Comparison of ENCODE assay signal across 1 cellular context in the genomic region with DNA sequence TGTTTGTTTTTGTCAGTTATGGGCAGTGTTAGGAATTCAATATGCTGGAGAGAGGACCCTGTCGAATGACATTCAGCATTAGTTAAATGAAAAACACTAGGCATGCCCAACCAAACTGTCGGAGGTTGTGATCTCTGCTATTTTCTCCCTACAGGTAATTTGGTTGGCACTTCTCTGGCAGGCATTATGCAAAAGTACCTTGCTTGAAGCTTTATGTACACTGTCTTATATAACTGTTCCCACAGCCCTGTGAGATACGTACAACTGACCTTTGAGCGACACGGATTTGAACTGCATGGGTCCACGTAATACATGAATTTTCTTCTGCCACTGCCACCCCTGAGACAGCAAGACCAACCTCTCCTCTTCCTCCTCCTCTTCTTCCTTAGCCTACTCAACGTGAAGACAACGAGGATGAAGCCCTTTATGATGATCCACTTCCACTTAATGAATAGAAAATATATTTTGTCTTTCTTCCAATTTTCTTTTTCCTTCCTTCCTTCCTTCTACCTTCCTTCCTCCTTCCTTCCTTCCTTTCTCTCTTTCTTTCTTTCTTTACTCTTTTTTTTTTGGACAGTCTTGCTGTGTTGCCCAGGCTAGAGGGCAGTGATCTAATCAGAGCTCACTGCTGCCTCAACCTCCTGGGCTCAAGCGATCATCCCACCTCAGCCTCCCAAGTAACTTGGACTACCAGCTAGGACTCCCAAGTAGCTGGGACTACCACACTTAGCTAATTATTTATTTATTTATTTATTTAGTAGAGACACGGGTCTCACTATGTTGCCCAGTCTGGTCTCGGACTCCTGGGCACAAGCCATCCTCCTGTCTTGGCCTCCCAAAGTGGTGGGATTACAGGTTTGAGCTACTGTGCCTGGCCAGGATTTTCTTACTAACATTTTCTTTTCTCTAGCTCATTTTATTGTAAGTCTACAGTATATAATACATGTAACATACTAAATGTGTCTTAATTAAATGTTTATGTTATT.
A peak's percentile ranks its signal among the peaks of the same experiment; 100 is the strongest.
TF ChIP-seq lines count a peak whose summit lies in the region.

No MANE protein-coding gene starts in this region.

TF ChIP-seq in HepG2, 621 proteins besides CTCF, POLR2A, EP300 and RAD21 (continued from another document and continues in another):
- TF ChIP-seq DDIT3 (CRISPR knock-in tag; IDR thresholded peaks at IDR 0.05) (no peak), CBX2 (IDR thresholded peaks at IDR 0.05; ENCODE audit: low read depth, low read length) (no peak), CBX2 (CRISPR knock-in tag; IDR thresholded peaks at IDR 0.05; ENCODE audit: low read depth) (no peak), AHDC1 (CRISPR knock-in tag; IDR thresholded peaks at IDR 0.05; ENCODE audit: borderline replicate concordance) (no peak; the same call in 1 of the 2 replicates), ZNF446 (CRISPR knock-in tag; IDR thresholded peaks at IDR 0.05) (no peak), ZNF317 (CRISPR knock-in tag; IDR thresholded peaks at IDR 0.05) (no peak), ZNF569 (CRISPR knock-in tag; IDR thresholded peaks at IDR 0.05; ENCODE audit: borderline replicate concordance) (no peak), NRL (CRISPR knock-in tag; IDR thresholded peaks at IDR 0.05; ENCODE audit: borderline replicate concordance) (no peak), TMF1 (CRISPR knock-in tag; IDR thresholded peaks at IDR 0.05; ENCODE audit: low read depth) (no peak), ZNF589 (CRISPR knock-in tag; conservative IDR thresholded peaks at IDR 0.05) (no peak), FOXJ3 (CRISPR knock-in tag; IDR thresholded peaks at IDR 0.05; ENCODE audit: borderline replicate concordance) (no peak), HHEX (CRISPR knock-in tag; IDR thresholded peaks at IDR 0.05) (no peak), POLR2AphosphoS2 (IDR thresholded peaks at IDR 0.05; ENCODE audit: low read depth, low read length) (no peak), ZNF562 (CRISPR knock-in tag; IDR thresholded peaks at IDR 0.05; ENCODE audit: borderline replicate concordance) (no peak), ZSCAN30 (CRISPR knock-in tag; IDR thresholded peaks at IDR 0.05) (0 out of 2 replicates have a peak, but pooled peaks have one; percentile 76), RXRA (CRISPR knock-in tag; IDR thresholded peaks at IDR 0.05) (peak; percentile 61; the same call in 1 of the 2 replicates), MED1 (CRISPR knock-in tag; IDR thresholded peaks at IDR 0.05) (peak; percentile 96), MTF2 (CRISPR knock-in tag; IDR thresholded peaks at IDR 0.05; ENCODE audit: borderline replicate concordance) (no peak), ZNF792 (CRISPR knock-in tag; IDR thresholded peaks at IDR 0.05) (peak; percentile 82; the same call in 1 of the 2 replicates), TOE1 (CRISPR knock-in tag; IDR thresholded peaks at IDR 0.05) (no peak), IKZF1 (IDR thresholded peaks at IDR 0.05) (no peak), ZBTB42 (CRISPR knock-in tag; IDR thresholded peaks at IDR 0.05) (no peak), HOMEZ (CRISPR knock-in tag; IDR thresholded peaks at IDR 0.05; ENCODE audit: low read depth) (peak; percentile 57; the same call in 1 of the 2 replicates), ZNF333 (CRISPR knock-in tag; IDR thresholded peaks at IDR 0.05; ENCODE audit: borderline replicate concordance) (no peak), DNMT3B (CRISPR knock-in tag; conservative IDR thresholded peaks at IDR 0.05) (no peak), MXD4 (CRISPR knock-in tag; IDR thresholded peaks at IDR 0.05) (no peak), ETV5 (CRISPR knock-in tag; IDR thresholded peaks at IDR 0.05; ENCODE audit: borderline replicate concordance) (peak; percentile 46; the same call in 1 of the 2 replicates), ZKSCAN8 (CRISPR knock-in tag; IDR thresholded peaks at IDR 0.05; ENCODE audit: borderline replicate concordance) (no peak), TEAD3 (CRISPR knock-in tag; optimal IDR thresholded peaks at IDR 0.05; ENCODE audit: borderline replicate concordance) (peak; percentile 63), THYN1 (CRISPR knock-in tag; IDR thresholded peaks at IDR 0.05; ENCODE audit: borderline replicate concordance, low read depth) (no peak), SUZ12 (IDR thresholded peaks at IDR 0.05; ENCODE audit: low read depth, low read length) (no peak), TP53 (CRISPR knock-in tag; conservative IDR thresholded peaks at IDR 0.05) (no peak)
- TF ChIP-seq, protein P1, sequence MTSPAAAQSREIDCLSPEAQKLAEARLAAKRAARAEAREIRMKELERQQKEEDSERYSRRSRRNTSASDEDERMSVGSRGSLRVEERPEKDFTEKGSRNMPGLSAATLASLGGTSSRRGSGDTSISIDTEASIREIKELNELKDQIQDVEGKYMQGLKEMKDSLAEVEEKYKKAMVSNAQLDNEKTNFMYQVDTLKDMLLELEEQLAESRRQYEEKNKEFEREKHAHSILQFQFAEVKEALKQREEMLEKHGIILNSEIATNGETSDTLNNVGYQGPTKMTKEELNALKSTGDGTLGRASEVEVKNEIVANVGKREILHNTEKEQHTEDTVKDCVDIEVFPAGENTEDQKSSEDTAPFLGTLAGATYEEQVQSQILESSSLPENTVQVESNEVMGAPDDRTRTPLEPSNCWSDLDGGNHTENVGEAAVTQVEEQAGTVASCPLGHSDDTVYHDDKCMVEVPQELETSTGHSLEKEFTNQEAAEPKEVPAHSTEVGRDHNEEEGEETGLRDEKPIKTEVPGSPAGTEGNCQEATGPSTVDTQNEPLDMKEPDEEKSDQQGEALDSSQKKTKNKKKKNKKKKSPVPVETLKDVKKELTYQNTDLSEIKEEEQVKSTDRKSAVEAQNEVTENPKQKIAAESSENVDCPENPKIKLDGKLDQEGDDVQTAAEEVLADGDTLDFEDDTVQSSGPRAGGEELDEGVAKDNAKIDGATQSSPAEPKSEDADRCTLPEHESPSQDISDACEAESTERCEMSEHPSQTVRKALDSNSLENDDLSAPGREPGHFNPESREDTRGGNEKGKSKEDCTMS (CRISPR knock-in tag; conservative IDR thresholded peaks at IDR 0.05), result no peak
- TF ChIP-seq, protein P2, sequence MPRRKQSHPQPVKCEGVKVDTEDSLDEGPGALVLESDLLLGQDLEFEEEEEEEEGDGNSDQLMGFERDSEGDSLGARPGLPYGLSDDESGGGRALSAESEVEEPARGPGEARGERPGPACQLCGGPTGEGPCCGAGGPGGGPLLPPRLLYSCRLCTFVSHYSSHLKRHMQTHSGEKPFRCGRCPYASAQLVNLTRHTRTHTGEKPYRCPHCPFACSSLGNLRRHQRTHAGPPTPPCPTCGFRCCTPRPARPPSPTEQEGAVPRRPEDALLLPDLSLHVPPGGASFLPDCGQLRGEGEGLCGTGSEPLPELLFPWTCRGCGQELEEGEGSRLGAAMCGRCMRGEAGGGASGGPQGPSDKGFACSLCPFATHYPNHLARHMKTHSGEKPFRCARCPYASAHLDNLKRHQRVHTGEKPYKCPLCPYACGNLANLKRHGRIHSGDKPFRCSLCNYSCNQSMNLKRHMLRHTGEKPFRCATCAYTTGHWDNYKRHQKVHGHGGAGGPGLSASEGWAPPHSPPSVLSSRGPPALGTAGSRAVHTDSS (CRISPR knock-in tag; conservative IDR thresholded peaks at IDR 0.05), result no peak
- TF ChIP-seq, protein P3, sequence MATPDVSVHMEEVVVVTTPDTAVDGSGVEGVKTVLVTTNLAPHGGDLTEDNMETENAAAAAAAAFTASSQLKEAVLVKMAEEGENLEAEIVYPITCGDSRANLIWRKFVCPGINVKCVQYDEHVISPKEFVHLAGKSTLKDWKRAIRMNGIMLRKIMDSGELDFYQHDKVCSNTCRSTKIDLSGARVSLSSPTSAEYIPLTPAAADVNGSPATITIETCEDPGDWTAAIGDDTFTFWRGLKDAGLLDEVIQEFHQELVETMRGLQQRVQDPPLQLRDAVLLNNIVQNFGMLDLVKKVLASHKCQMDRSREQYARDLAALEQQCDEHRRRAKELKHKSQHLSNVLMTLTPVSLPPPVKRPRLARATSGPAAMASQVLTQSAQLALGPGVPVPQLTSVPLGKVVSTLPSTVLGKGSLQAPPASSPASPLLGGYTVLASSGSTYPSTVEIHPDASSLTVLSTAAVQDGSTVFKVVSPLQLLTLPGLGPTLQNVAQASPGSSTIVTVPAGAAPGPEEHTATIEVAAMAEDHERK (CRISPR knock-in tag; IDR thresholded peaks at IDR 0.05; ENCODE audit: low read depth), result no peak; the same call in 1 of the 2 replicates
- TF ChIP-seq, protein P4, sequence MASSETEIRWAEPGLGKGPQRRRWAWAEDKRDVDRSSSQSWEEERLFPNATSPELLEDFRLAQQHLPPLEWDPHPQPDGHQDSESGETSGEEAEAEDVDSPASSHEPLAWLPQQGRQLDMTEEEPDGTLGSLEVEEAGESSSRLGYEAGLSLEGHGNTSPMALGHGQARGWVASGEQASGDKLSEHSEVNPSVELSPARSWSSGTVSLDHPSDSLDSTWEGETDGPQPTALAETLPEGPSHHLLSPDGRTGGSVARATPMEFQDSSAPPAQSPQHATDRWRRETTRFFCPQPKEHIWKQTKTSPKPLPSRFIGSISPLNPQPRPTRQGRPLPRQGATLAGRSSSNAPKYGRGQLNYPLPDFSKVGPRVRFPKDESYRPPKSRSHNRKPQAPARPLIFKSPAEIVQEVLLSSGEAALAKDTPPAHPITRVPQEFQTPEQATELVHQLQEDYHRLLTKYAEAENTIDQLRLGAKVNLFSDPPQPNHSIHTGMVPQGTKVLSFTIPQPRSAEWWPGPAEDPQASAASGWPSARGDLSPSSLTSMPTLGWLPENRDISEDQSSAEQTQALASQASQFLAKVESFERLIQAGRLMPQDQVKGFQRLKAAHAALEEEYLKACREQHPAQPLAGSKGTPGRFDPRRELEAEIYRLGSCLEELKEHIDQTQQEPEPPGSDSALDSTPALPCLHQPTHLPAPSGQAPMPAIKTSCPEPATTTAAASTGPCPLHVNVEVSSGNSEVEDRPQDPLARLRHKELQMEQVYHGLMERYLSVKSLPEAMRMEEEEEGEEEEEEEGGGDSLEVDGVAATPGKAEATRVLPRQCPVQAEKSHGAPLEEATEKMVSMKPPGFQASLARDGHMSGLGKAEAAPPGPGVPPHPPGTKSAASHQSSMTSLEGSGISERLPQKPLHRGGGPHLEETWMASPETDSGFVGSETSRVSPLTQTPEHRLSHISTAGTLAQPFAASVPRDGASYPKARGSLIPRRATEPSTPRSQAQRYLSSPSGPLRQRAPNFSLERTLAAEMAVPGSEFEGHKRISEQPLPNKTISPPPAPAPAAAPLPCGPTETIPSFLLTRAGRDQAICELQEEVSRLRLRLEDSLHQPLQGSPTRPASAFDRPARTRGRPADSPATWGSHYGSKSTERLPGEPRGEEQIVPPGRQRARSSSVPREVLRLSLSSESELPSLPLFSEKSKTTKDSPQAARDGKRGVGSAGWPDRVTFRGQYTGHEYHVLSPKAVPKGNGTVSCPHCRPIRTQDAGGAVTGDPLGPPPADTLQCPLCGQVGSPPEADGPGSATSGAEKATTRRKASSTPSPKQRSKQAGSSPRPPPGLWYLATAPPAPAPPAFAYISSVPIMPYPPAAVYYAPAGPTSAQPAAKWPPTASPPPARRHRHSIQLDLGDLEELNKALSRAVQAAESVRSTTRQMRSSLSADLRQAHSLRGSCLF (CRISPR knock-in tag; IDR thresholded peaks at IDR 0.05; ENCODE audit: borderline replicate concordance), result no peak
